Comparison of ENCODE assay signal across 8 cellular contexts in the genomic region with DNA sequence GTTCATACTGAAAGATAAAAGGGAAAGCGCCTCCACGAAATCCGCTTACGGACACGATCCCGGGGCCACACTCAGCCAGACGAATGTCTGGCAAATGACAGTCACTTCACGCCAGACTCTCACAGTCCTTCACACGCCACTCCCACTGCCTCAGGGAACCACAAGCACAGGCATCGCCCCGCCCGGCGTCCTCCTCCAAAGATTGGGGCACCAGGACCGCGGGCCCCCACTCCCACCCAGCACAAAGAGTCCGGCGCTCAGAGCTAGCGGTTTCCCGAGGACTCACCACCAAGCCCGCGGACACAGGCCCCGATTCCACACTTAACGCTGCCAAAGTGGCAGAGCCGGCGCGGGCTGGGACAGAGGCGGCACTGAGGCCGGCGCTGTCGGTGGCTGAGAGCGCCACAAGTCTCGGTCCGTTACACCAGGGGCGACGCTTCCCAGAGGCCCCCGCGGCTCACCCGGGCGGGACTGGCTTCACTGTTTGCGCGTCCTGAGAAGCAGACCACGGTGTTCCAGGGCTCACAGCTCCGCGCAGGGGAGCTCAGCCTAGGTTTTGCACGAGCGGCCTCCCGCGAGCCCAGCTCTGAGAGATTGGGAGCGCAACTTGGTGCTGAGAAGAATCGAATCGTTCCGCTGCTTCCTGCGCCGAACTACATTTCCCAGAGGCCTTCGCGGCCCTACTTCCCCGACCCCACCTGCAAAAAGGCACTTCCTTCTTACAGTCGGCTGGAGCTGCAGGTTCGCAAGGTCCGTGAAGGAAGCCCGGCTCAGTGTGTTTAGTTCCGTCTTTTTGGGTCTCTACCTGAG. TPM values are rescaled to one million over a fixed set of nuclear protein-coding genes. Genes with fewer than 3 reads are reported as not detected.
A peak's percentile ranks its signal among the peaks of the same experiment; 100 is the strongest.
DNase-seq lines count a peak whose midpoint lies in the region; ATAC-seq, FAIRE-seq and TF ChIP-seq lines count a peak whose summit lies in the region.

TSS of gene ZNF569 (minus strand) at position 647 of the 810 bp plus-strand sequence. CDS start 22,523 bp downstream, outside the sequence.

- H3K36me3 ChIP-seq in cardiac muscle cell (peaks cover 8% of the 10 kb centered on the region), pancreas (peaks cover 0 to 4% (median 0%) of the 10 kb centered on the region in 3 donors), tibial artery (peaks cover 29 to 40% (median 38%) of the 10 kb centered on the region in 3 donors)

- no peaks in the 10 kb centered on the region for H3K27me3 Mint-ChIP-seq in activated naive CD8-positive, alpha-beta T cell treated with anti-CD3 and anti-CD28 coated beads, Interleukin-2, amount 50 U/mL, for 24 hours

- WGBS in pancreas, 2 donors, result 0% methylated on average over 62 of the region's 62 CpGs

- peak within 1 kb of the TSS; percentile 94 for H3K27ac Mint-ChIP-seq in activated naive CD8-positive, alpha-beta T cell treated with anti-CD3 and anti-CD28 coated beads, Interleukin-2, amount 50 U/mL, for 24 hours

- H3K4me3 ChIP-seq in HFF-Myc (replicated peaks; ENCODE audit: low read depth, low read length) (peak within 1 kb of the TSS; percentile 83), NB4 (ENCODE audit: low read depth, low read length) (peak within 1 kb of the TSS; percentile 88), cardiac muscle cell (peak within 1 kb of the TSS; percentile 75), pancreas (peak within 1 kb of the TSS; percentile 70 to 91 (median 78)), tibial artery (peak within 1 kb of the TSS; percentile 73 to 74)

- H3K9me3 ChIP-seq in cardiac muscle cell (ENCODE audit: low read depth) (no peaks in the 10 kb centered on the region), pancreas (no peaks in the 10 kb centered on the region), tibial artery (peaks cover 0 to 14% (median 1%) of the 10 kb centered on the region in 3 donors)

- peak within 1 kb of the TSS; percentile 91 for H3K27ac ChIP-seq in cardiac muscle cell
- H3K27ac ChIP-seq in pancreas, result peak within 1 kb of the TSS; percentile 56 to 85 (median 68)
- H3K27ac ChIP-seq in tibial artery, result peak within 1 kb of the TSS; percentile 90

- peak; percentile 78 for ATAC-seq in activated naive CD8-positive, alpha-beta T cell treated with anti-CD3 and anti-CD28 coated beads, Interleukin-2, amount 50 U/mL, for 24 hours
- ATAC-seq in pancreas, result peak; percentile 86 to 93 (median 88)

- H3K36me3 Mint-ChIP-seq in activated naive CD8-positive, alpha-beta T cell treated with anti-CD3 and anti-CD28 coated beads, Interleukin-2, amount 50 U/mL, for 24 hours (ENCODE audit: low read depth), result peaks cover 36% of the 10 kb centered on the region

- intact Hi-C loops in pancreas (cut with DNase I), result no loop called here
- intact Hi-C loops in tibial artery (cut with DNase I; ENCODE audit: low total_unique reads), result no loop called here

- H3K27me3 ChIP-seq in cardiac muscle cell, result no peaks in the 10 kb centered on the region
- H3K27me3 ChIP-seq in pancreas, result no peaks in the 10 kb centered on the region
- H3K27me3 ChIP-seq in tibial artery, result no peaks in the 10 kb centered on the region

- peaks cover 20% of the 10 kb centered on the region for H3K9me3 Mint-ChIP-seq in activated naive CD8-positive, alpha-beta T cell treated with anti-CD3 and anti-CD28 coated beads, Interleukin-2, amount 50 U/mL, for 24 hours

- peak; percentile 23 for FAIRE-seq in pancreas (lab: Jason Lieb, UNC)

- peak; percentile 77 for DNase-seq in GM04503 (ENCODE audit: low read depth)
- DNase-seq in HFF-Myc (ENCODE audit: extremely low read depth, low read depth), result peak; percentile 84
- DNase-seq in NB4 (ENCODE audit: low read depth), result peak; percentile 88
- DNase-seq in SKM-1 treated with dmso at 0.1 percent for 144 hours (lab: John Stamatoyannopoulos, UW; ENCODE audit: unreplicated experiment), result peak; percentile 91
- DNase-seq in activated naive CD8-positive, alpha-beta T cell treated with anti-CD3 and anti-CD28 coated beads, Interleukin-2, amount 50 U/mL, for 24 hours, result peak; percentile 85
- DNase-seq in cardiac muscle cell (ENCODE audit: low read depth in 1 of 2, low spot score in 1 of 2), result peak; percentile 91 to 97
- DNase-seq in pancreas, result peak; percentile 86 to 94 (median 90)
- DNase-seq in tibial artery, result peak; percentile 92 to 95

- H3K4me3 Mint-ChIP-seq in activated naive CD8-positive, alpha-beta T cell treated with anti-CD3 and anti-CD28 coated beads, Interleukin-2, amount 50 U/mL, for 24 hours, result peak within 1 kb of the TSS; percentile 97

- TF ChIP-seq CTCF in HFF-Myc (IDR thresholded peaks at IDR 0.05; ENCODE audit: low read depth, low read length, missing control alignments), result no peak
- no peak for TF ChIP-seq CTCF in NB4 (IDR thresholded peaks at IDR 0.05; ENCODE audit: low read depth, low read length)
- TF ChIP-seq CTCF in cardiac muscle cell (IDR thresholded peaks at IDR 0.05; ENCODE audit: low read depth, low read length), result no peak
- TF ChIP-seq CTCF in pancreas (IDR thresholded peaks at IDR 0.05), result no peak
- no peak for TF ChIP-seq CTCF in tibial artery (IDR thresholded peaks at IDR 0.05)

- H3K4me1 Mint-ChIP-seq in activated naive CD8-positive, alpha-beta T cell treated with anti-CD3 and anti-CD28 coated beads, Interleukin-2, amount 50 U/mL, for 24 hours, result peaks cover 31% of the 10 kb centered on the region

- TF ChIP-seq POLR2A in NB4 (IDR thresholded peaks at IDR 0.05; ENCODE audit: extremely low read depth, insufficient read length), result peak; percentile 21

- H3K4me1 ChIP-seq in cardiac muscle cell (ENCODE audit: low read depth), result peaks cover 7% of the 10 kb centered on the region
- H3K4me1 ChIP-seq in pancreas, result peaks cover 0 to 11% (median 7%) of the 10 kb centered on the region in 3 donors
- peaks cover 0 to 28% (median 16%) of the 10 kb centered on the region in 4 donors for H3K4me1 ChIP-seq in tibial artery

RNA-seq across cellular contexts. Expression of gene ZNF569, which starts in this region (rescaled TPM):
- total RNA-seq in cardiac muscle cell (5.7 and 7.7 TPM in 2 replicates), pancreas (1 to 10 TPM; 1.0 to 2.9 (median 1.7) TPM)
- polyA plus RNA-seq in cardiac muscle cell (3.7 and 7.9 TPM in 2 replicates), pancreas (1 to 10 TPM; 1.5 to 2.2 TPM)

Comparison
In these comparisons a context has a peak if more than half of its experiments do, and no peak if none do; other contexts are left out.
1. Peak in every context shown above with its lines: DNase-seq, ATAC-seq, H3K4me3 ChIP-seq and H3K27ac ChIP-seq.